Comparison of ENCODE assay signal across 1 cellular context in the genomic region with DNA sequence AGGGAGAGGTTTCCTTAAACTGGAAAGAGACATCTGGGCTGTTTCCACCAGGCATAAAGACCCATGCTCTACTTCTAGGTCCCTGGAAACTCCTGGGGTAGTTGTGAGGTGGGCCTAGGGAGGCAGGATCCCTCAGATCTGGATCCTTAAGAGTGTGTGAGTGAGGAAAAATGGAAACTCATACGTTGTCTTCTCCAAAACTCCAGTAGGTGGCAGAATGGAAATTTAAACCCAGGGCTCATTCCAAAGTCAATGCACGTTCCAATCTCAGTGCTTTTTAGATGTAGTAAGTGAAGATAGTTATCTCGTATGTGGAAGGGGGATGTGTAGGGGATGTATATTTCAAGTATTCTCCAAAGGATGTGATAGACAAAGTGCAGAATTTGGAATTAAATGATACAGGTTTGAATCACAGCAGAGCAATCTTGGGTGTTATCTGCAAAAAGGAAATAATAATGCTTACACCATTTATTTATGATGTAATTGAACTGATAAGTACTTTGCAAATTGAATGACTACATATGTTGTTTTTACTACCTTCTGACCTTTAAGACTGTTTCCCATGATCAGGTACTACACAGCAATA.
TF ChIP-seq lines count a peak whose summit lies in the region.

No MANE protein-coding gene starts in this region.

TF ChIP-seq in WTC11, 78 proteins besides CTCF, POLR2A, EP300 and RAD21 (continued from another document):
- TF ChIP-seq, protein P1, sequence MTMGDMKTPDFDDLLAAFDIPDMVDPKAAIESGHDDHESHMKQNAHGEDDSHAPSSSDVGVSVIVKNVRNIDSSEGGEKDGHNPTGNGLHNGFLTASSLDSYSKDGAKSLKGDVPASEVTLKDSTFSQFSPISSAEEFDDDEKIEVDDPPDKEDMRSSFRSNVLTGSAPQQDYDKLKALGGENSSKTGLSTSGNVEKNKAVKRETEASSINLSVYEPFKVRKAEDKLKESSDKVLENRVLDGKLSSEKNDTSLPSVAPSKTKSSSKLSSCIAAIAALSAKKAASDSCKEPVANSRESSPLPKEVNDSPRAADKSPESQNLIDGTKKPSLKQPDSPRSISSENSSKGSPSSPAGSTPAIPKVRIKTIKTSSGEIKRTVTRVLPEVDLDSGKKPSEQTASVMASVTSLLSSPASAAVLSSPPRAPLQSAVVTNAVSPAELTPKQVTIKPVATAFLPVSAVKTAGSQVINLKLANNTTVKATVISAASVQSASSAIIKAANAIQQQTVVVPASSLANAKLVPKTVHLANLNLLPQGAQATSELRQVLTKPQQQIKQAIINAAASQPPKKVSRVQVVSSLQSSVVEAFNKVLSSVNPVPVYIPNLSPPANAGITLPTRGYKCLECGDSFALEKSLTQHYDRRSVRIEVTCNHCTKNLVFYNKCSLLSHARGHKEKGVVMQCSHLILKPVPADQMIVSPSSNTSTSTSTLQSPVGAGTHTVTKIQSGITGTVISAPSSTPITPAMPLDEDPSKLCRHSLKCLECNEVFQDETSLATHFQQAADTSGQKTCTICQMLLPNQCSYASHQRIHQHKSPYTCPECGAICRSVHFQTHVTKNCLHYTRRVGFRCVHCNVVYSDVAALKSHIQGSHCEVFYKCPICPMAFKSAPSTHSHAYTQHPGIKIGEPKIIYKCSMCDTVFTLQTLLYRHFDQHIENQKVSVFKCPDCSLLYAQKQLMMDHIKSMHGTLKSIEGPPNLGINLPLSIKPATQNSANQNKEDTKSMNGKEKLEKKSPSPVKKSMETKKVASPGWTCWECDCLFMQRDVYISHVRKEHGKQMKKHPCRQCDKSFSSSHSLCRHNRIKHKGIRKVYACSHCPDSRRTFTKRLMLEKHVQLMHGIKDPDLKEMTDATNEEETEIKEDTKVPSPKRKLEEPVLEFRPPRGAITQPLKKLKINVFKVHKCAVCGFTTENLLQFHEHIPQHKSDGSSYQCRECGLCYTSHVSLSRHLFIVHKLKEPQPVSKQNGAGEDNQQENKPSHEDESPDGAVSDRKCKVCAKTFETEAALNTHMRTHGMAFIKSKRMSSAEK (CRISPR knock-in tag; IDR thresholded peaks at IDR 0.05; ENCODE audit: borderline replicate concordance), result no peak
